ENCODE assay signal across 1 cellular context in the genomic region with DNA sequence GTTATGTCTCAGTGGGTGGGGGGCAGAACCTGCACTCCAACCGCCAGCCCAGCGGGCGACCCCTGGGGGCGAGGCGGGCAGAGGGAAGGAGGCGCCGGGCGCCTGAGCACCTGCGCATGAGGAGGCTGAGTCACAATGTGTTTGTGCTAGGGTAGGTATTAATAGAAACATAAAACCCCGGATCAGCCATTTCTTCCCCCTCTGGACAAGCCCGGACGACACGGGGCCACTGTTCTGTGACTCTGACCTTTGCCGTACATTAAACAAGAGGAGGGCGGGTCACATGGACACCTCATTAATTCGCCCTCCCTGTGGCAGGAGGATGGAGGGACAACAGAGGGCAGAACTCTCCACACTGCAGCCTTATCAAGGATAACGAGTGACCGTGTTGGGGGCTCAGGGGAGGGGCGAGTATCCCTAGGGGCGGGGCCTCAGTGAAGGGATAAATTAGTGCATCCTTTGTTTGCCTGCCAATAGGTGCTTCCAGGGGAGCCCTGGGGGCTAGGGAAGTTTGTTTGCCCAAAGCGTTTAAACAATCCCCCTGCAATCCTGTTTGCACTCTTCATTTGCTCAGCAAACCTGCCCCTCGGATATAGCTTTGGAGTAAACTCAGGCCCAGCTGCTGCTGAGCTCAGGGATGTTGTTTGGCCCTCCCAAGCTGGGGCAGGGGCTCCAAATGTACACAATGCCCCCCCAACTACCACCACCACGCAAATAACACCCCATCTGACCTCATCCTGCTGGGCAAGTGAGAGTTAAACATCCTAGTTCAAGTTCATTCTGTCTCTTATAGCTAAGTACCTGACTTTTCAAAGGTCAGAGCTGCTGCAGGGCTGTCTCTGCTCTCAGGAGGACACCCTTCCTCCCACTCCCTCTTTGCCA.
TF ChIP-seq lines count a peak whose summit lies in the region.

No MANE protein-coding gene starts in this region.

TF ChIP-seq in HepG2, 621 proteins besides CTCF, POLR2A, EP300 and RAD21 (continued from another document and continues in another):
- TF ChIP-seq, protein P1, sequence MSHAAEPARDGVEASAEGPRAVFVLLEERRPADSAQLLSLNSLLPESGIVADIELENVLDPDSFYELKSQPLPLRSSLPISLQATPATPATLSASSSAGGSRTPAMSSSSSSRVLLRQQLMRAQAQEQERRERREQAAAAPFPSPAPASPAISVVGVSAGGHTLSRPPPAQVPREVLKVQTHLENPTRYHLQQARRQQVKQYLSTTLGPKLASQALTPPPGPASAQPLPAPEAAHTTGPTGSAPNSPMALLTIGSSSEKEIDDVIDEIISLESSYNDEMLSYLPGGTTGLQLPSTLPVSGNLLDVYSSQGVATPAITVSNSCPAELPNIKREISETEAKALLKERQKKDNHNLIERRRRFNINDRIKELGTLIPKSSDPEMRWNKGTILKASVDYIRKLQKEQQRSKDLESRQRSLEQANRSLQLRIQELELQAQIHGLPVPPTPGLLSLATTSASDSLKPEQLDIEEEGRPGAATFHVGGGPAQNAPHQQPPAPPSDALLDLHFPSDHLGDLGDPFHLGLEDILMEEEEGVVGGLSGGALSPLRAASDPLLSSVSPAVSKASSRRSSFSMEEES (CRISPR knock-in tag; IDR thresholded peaks at IDR 0.05), result no peak
- TF ChIP-seq, protein P2, sequence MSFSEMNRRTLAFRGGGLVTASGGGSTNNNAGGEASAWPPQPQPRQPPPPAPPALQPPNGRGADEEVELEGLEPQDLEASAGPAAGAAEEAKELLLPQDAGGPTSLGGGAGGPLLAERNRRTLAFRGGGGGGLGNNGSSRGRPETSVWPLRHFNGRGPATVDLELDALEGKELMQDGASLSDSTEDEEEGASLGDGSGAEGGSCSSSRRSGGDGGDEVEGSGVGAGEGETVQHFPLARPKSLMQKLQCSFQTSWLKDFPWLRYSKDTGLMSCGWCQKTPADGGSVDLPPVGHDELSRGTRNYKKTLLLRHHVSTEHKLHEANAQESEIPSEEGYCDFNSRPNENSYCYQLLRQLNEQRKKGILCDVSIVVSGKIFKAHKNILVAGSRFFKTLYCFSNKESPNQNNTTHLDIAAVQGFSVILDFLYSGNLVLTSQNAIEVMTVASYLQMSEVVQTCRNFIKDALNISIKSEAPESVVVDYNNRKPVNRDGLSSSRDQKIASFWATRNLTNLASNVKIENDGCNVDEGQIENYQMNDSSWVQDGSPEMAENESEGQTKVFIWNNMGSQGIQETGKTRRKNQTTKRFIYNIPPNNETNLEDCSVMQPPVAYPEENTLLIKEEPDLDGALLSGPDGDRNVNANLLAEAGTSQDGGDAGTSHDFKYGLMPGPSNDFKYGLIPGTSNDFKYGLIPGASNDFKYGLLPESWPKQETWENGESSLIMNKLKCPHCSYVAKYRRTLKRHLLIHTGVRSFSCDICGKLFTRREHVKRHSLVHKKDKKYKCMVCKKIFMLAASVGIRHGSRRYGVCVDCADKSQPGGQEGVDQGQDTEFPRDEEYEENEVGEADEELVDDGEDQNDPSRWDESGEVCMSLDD (CRISPR knock-in tag; IDR thresholded peaks at IDR 0.05; ENCODE audit: borderline replicate concordance), result peak; percentile 98
- TF ChIP-seq MATR3 (CRISPR knock-in tag; IDR thresholded peaks at IDR 0.05) (no peak), PHF20 (CRISPR knock-in tag; IDR thresholded peaks at IDR 0.05) (peak; percentile 20; the same call in 1 of the 2 replicates), HES4 (CRISPR knock-in tag; IDR thresholded peaks at IDR 0.05; ENCODE audit: borderline replicate concordance) (no peak), NAIF1 (CRISPR knock-in tag; IDR thresholded peaks at IDR 0.05; ENCODE audit: borderline replicate concordance) (no peak), SRSF4 (IDR thresholded peaks at IDR 0.05; ENCODE audit: low read depth, low read length, poor library complexity, severe bottlenecking) (no peak), NCOA5 (CRISPR knock-in tag; IDR thresholded peaks at IDR 0.05) (no peak), SMYD3 (CRISPR knock-in tag; IDR thresholded peaks at IDR 0.05) (no peak), TP53 (CRISPR knock-in tag; conservative IDR thresholded peaks at IDR 0.05) (no peak), DPF2 (CRISPR knock-in tag; IDR thresholded peaks at IDR 0.05; ENCODE audit: borderline replicate concordance, low read depth) (no peak), ZNF550 (CRISPR knock-in tag; IDR thresholded peaks at IDR 0.05; ENCODE audit: borderline replicate concordance) (no peak), ZNF432 (CRISPR knock-in tag; IDR thresholded peaks at IDR 0.05; ENCODE audit: borderline replicate concordance) (no peak), GTF3A (CRISPR knock-in tag; conservative IDR thresholded peaks at IDR 0.05) (no peak), ZNF589 (CRISPR knock-in tag; conservative IDR thresholded peaks at IDR 0.05) (no peak), NFRKB (IDR thresholded peaks at IDR 0.05) (no peak), ZNF296 (CRISPR knock-in tag; conservative IDR thresholded peaks at IDR 0.05) (no peak), ZFP41 (CRISPR knock-in tag; IDR thresholded peaks at IDR 0.05; ENCODE audit: borderline replicate concordance) (no peak), SIX1 (CRISPR knock-in tag; IDR thresholded peaks at IDR 0.05; ENCODE audit: borderline replicate concordance) (peak; percentile 55), CBX5 (CRISPR knock-in tag; IDR thresholded peaks at IDR 0.05; ENCODE audit: borderline replicate concordance) (peak; percentile 58; the same call in 1 of the 2 replicates), PAWR (CRISPR knock-in tag; IDR thresholded peaks at IDR 0.05; ENCODE audit: borderline replicate concordance) (no peak), SETDB1 (CRISPR knock-in tag; IDR thresholded peaks at IDR 0.05; ENCODE audit: borderline replicate concordance) (no peak), ZFP37 (CRISPR knock-in tag; IDR thresholded peaks at IDR 0.05; ENCODE audit: borderline replicate concordance) (no peak), HDAC6 (IDR thresholded peaks at IDR 0.05; ENCODE audit: low read depth, low read length) (no peak), TAF1 (CRISPR knock-in tag; IDR thresholded peaks at IDR 0.05) (no peak), NFE2L2 (IDR thresholded peaks at IDR 0.05; ENCODE audit: low read length) (no peak), ONECUT2 (CRISPR knock-in tag; IDR thresholded peaks at IDR 0.05) (peak; percentile 11; the same call in 1 of the 2 replicates), ZNF235 (CRISPR knock-in tag; IDR thresholded peaks at IDR 0.05; ENCODE audit: borderline replicate concordance) (no peak), ZNF605 (CRISPR knock-in tag; IDR thresholded peaks at IDR 0.05) (no peak; the same call in 1 of the 2 replicates), PAF1 (CRISPR knock-in tag; IDR thresholded peaks at IDR 0.05) (no peak), ZNF841 (CRISPR knock-in tag; IDR thresholded peaks at IDR 0.05; ENCODE audit: borderline replicate concordance) (no peak), POLR2G (IDR thresholded peaks at IDR 0.05; ENCODE audit: low read depth, low read length) (no peak), TBX2 (CRISPR knock-in tag; IDR thresholded peaks at IDR 0.05; ENCODE audit: borderline replicate concordance) (peak; percentile 97), BRCA1 (CRISPR knock-in tag; IDR thresholded peaks at IDR 0.05) (no peak), MTA3 (CRISPR knock-in tag; IDR thresholded peaks at IDR 0.05) (no peak), RXRB (CRISPR knock-in tag; IDR thresholded peaks at IDR 0.05; ENCODE audit: borderline replicate concordance) (peak; percentile 91), EHMT2 (IDR thresholded peaks at IDR 0.05; ENCODE audit: borderline replicate concordance, low read depth, low read length) (no peak; the same call in 1 of the 2 replicates)
- TF ChIP-seq, protein P3, sequence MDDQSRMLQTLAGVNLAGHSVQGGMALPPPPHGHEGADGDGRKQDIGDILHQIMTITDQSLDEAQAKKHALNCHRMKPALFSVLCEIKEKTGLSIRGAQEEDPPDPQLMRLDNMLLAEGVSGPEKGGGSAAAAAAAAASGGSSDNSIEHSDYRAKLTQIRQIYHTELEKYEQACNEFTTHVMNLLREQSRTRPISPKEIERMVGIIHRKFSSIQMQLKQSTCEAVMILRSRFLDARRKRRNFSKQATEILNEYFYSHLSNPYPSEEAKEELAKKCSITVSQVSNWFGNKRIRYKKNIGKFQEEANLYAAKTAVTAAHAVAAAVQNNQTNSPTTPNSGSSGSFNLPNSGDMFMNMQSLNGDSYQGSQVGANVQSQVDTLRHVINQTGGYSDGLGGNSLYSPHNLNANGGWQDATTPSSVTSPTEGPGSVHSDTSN (CRISPR knock-in tag; IDR thresholded peaks at IDR 0.05; ENCODE audit: borderline replicate concordance), result no peak
- TF ChIP-seq, protein P4, sequence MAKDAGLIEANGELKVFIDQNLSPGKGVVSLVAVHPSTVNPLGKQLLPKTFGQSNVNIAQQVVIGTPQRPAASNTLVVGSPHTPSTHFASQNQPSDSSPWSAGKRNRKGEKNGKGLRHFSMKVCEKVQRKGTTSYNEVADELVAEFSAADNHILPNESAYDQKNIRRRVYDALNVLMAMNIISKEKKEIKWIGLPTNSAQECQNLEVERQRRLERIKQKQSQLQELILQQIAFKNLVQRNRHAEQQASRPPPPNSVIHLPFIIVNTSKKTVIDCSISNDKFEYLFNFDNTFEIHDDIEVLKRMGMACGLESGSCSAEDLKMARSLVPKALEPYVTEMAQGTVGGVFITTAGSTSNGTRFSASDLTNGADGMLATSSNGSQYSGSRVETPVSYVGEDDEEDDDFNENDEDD (CRISPR knock-in tag; IDR thresholded peaks at IDR 0.05; ENCODE audit: borderline replicate concordance), result 0 out of 2 replicates have a peak, but pooled peaks have one; percentile 24
- TF ChIP-seq, protein P5, sequence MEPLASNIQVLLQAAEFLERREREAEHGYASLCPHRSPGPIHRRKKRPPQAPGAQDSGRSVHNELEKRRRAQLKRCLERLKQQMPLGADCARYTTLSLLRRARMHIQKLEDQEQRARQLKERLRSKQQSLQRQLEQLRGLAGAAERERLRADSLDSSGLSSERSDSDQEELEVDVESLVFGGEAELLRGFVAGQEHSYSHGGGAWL (CRISPR knock-in tag; IDR thresholded peaks at IDR 0.05), result no peak
- TF ChIP-seq, protein P6, sequence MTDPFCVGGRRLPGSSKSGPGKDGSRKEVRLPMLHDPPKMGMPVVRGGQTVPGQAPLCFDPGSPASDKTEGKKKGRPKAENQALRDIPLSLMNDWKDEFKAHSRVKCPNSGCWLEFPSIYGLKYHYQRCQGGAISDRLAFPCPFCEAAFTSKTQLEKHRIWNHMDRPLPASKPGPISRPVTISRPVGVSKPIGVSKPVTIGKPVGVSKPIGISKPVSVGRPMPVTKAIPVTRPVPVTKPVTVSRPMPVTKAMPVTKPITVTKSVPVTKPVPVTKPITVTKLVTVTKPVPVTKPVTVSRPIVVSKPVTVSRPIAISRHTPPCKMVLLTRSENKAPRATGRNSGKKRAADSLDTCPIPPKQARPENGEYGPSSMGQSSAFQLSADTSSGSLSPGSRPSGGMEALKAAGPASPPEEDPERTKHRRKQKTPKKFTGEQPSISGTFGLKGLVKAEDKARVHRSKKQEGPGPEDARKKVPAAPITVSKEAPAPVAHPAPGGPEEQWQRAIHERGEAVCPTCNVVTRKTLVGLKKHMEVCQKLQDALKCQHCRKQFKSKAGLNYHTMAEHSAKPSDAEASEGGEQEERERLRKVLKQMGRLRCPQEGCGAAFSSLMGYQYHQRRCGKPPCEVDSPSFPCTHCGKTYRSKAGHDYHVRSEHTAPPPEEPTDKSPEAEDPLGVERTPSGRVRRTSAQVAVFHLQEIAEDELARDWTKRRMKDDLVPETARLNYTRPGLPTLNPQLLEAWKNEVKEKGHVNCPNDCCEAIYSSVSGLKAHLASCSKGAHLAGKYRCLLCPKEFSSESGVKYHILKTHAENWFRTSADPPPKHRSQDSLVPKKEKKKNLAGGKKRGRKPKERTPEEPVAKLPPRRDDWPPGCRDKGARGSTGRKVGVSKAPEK (CRISPR knock-in tag; IDR thresholded peaks at IDR 0.05; ENCODE audit: borderline replicate concordance), result peak; percentile 95; the same call in 1 of the 2 replicates
- TF ChIP-seq, protein P7, sequence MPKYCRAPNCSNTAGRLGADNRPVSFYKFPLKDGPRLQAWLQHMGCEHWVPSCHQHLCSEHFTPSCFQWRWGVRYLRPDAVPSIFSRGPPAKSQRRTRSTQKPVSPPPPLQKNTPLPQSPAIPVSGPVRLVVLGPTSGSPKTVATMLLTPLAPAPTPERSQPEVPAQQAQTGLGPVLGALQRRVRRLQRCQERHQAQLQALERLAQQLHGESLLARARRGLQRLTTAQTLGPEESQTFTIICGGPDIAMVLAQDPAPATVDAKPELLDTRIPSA (CRISPR knock-in tag; IDR thresholded peaks at IDR 0.05; ENCODE audit: borderline replicate concordance), result no peak
- TF ChIP-seq, protein P8, sequence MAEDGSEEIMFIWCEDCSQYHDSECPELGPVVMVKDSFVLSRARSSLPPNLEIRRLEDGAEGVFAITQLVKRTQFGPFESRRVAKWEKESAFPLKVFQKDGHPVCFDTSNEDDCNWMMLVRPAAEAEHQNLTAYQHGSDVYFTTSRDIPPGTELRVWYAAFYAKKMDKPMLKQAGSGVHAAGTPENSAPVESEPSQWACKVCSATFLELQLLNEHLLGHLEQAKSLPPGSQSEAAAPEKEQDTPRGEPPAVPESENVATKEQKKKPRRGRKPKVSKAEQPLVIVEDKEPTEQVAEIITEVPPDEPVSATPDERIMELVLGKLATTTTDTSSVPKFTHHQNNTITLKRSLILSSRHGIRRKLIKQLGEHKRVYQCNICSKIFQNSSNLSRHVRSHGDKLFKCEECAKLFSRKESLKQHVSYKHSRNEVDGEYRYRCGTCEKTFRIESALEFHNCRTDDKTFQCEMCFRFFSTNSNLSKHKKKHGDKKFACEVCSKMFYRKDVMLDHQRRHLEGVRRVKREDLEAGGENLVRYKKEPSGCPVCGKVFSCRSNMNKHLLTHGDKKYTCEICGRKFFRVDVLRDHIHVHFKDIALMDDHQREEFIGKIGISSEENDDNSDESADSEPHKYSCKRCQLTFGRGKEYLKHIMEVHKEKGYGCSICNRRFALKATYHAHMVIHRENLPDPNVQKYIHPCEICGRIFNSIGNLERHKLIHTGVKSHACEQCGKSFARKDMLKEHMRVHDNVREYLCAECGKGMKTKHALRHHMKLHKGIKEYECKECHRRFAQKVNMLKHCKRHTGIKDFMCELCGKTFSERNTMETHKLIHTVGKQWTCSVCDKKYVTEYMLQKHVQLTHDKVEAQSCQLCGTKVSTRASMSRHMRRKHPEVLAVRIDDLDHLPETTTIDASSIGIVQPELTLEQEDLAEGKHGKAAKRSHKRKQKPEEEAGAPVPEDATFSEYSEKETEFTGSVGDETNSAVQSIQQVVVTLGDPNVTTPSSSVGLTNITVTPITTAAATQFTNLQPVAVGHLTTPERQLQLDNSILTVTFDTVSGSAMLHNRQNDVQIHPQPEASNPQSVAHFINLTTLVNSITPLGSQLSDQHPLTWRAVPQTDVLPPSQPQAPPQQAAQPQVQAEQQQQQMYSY (CRISPR knock-in tag; IDR thresholded peaks at IDR 0.05), result no peak
- TF ChIP-seq, protein P9, sequence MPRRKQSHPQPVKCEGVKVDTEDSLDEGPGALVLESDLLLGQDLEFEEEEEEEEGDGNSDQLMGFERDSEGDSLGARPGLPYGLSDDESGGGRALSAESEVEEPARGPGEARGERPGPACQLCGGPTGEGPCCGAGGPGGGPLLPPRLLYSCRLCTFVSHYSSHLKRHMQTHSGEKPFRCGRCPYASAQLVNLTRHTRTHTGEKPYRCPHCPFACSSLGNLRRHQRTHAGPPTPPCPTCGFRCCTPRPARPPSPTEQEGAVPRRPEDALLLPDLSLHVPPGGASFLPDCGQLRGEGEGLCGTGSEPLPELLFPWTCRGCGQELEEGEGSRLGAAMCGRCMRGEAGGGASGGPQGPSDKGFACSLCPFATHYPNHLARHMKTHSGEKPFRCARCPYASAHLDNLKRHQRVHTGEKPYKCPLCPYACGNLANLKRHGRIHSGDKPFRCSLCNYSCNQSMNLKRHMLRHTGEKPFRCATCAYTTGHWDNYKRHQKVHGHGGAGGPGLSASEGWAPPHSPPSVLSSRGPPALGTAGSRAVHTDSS (CRISPR knock-in tag; conservative IDR thresholded peaks at IDR 0.05), result no peak
